ENCODE assay signal across 8 cellular contexts in the genomic region with DNA sequence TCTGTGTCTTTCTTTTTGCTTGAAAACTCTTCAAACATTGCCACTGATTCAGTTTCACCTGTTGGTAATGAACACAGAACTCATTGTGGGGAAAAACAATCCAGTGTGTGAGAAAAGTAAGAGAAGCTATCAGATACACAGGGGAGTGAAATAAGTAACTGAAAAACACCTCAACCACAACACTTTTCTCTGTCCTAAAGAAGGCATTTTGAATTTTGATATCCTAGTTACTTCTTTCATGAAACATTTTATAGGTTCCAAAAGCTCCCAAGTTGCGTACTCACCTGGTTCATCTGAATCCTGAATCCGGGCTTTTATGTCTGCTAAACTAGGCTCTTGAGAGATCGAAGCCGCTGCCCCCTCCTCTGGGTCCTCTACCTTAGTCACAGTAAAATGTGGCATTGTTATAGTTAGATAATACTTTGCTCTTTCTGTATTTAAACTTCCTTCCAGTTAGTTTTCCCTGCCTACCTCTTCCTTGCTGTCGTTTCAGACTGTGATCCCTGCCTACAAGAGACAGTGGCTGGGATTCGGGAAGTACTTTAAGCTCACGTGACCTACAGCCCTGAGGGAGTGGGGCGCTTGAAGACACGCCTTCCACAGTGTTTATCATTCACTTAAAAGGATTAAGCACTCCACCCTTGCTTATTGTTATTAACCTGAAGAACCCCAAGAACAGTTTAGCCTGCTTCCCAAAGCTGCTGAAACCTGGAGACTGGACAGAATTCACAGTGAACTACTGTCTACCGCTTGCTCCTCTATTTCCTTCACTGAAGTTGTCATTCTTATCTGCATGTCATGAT. TPM values are rescaled to one million over a fixed set of nuclear protein-coding genes. Genes with fewer than 3 reads are reported as not detected.
DNase-seq lines count a peak whose midpoint lies in the region; ATAC-seq, FAIRE-seq and TF ChIP-seq lines count a peak whose summit lies in the region.

No MANE protein-coding gene starts in this region.

- no peaks in the 10 kb centered on the region for H3K4me1 Mint-ChIP-seq in Caco-2 (ENCODE audit: low read depth, unreplicated experiment)
- H3K4me1 Mint-ChIP-seq in stimulated activated naive CD8-positive, alpha-beta T cell treated with anti-CD3 and anti-CD28 coated beads, Interleukin-15, Interleukin-2, amounts not matched to agents 100 ng/mL and 50 ng/mL, for 24 hours (ENCODE audit: low read depth): peaks cover 71% of the 10 kb centered on the region

- H3K4me3 ChIP-seq in Caco-2 (ENCODE audit: low read depth, low read length): peak overlapping the region; percentile 50
- H3K4me3 ChIP-seq in coronary artery: peak overlapping the region; percentile 58

- no peaks in the 10 kb centered on the region for H3K27me3 ChIP-seq in Caco-2 (replicated peaks; ENCODE audit: control insufficient read depth, insufficient read depth, low read length)

- H3K9me3 ChIP-seq in Caco-2: no peaks in the 10 kb centered on the region; the same call in 1 of the 2 replicates

- no peaks in the 10 kb centered on the region for H3K27me3 Mint-ChIP-seq in Caco-2 (ENCODE audit: insufficient read depth, unreplicated experiment)
- no peaks in the 10 kb centered on the region for H3K27me3 Mint-ChIP-seq in stimulated activated naive CD8-positive, alpha-beta T cell treated with anti-CD3 and anti-CD28 coated beads, Interleukin-15, Interleukin-2, amounts not matched to agents 100 ng/mL and 50 ng/mL, for 24 hours

- no peaks in the 10 kb centered on the region for H3K36me3 Mint-ChIP-seq in Caco-2 (ENCODE audit: insufficient read depth, unreplicated experiment)
- H3K36me3 Mint-ChIP-seq in stimulated activated naive CD8-positive, alpha-beta T cell treated with anti-CD3 and anti-CD28 coated beads, Interleukin-15, Interleukin-2, amounts not matched to agents 100 ng/mL and 50 ng/mL, for 24 hours (ENCODE audit: low read depth): peaks cover 10% of the 10 kb centered on the region

- H3K27ac ChIP-seq in coronary artery: no peak overlapping the region

- peak overlapping the region; percentile 66 for H3K27ac Mint-ChIP-seq in Caco-2 (ENCODE audit: unreplicated experiment)
- peak overlapping the region; percentile 94 for H3K27ac Mint-ChIP-seq in stimulated activated naive CD8-positive, alpha-beta T cell treated with anti-CD3 and anti-CD28 coated beads, Interleukin-15, Interleukin-2, amounts not matched to agents 100 ng/mL and 50 ng/mL, for 24 hours

- POLR2A ChIA-PET in Caco-2 (lab: Charles Lee): interaction anchor here (0.7 to 1.4 kb wide), 5 partner anchors 12 to 239 kb away, joined by 4 to 13 read pairs (median 4); a partner anchor contains a TSS

- peak overlapping the region; percentile 84 for H3K4me3 Mint-ChIP-seq in Caco-2 (ENCODE audit: unreplicated experiment)
- peak overlapping the region; percentile 94 for H3K4me3 Mint-ChIP-seq in stimulated activated naive CD8-positive, alpha-beta T cell treated with anti-CD3 and anti-CD28 coated beads, Interleukin-15, Interleukin-2, amounts not matched to agents 100 ng/mL and 50 ng/mL, for 24 hours

- TF ChIP-seq CTCF in Caco-2 (IDR thresholded peaks at IDR 0.05; ENCODE audit: insufficient read depth in 1 of 2, low read depth in 1 of 2, low read length in 1 of 2, severe bottlenecking in 1 of 2, unreplicated experiment in 1 of 2): no peak
- TF ChIP-seq CTCF in coronary artery (IDR thresholded peaks at IDR 0.05): no peak

- TSS peak; percentile 76 for BruUV-seq in Caco-2 (replicated peaks; lab: Mats Ljungman, UMichigan)

- FAIRE-seq in GM19239 (lab: Jason Lieb, UNC): peak; percentile 96

- DNase-seq in Caco-2 (peak; percentile 64 to 74), GM19239 (ENCODE audit: insufficient read length, low spot score) (no peak), OCI-M1 (lab: John Stamatoyannopoulos, UW) (peak; percentile 83), coronary artery (ENCODE audit: low spot score) (no peak), kidney tubule cell (ENCODE audit: low spot score) (peak; percentile 84)

- H3K9me3 Mint-ChIP-seq in Caco-2 (ENCODE audit: unreplicated experiment): peaks cover 9% of the 10 kb centered on the region
- no peaks in the 10 kb centered on the region for H3K9me3 Mint-ChIP-seq in stimulated activated naive CD8-positive, alpha-beta T cell treated with anti-CD3 and anti-CD28 coated beads, Interleukin-15, Interleukin-2, amounts not matched to agents 100 ng/mL and 50 ng/mL, for 24 hours

- intact Hi-C loops in Caco-2 (cut with micrococcal nuclease; ENCODE audit: unreplicated experiment): no loop called here

- 0 out of 2 replicates have a peak, but pooled peaks cover 4% of the 10 kb centered on the region for H3K4me1 ChIP-seq in Caco-2

- H3K36me3 ChIP-seq in Caco-2 (ENCODE audit: control insufficient read depth, insufficient read depth, low read length): no peaks in the 10 kb centered on the region

- ATAC-seq in HG03469 (IDR thresholded peaks at IDR 0.05; ENCODE audit: unreplicated experiment) (peak; percentile 51), HG02840 (IDR thresholded peaks at IDR 0.05; ENCODE audit: low FRiP score, unreplicated experiment) (no peak)

- CTCF ChIA-PET in Caco-2 (lab: Charles Lee): interaction anchor here (0.6 to 1.0 kb wide), 3 partner anchors 24 to 1191 kb away, joined by 3 to 5 read pairs (median 4); a partner anchor contains a TSS

RNA-seq across cellular contexts. Expression of a gene that starts 19.1 kb away (rescaled TPM):
- total RNA-seq in Caco-2 (2022): 8.9 and 12.6 TPM in 2 replicates

RNA-seq across cellular contexts. Expression of a gene that starts 24.5 kb away (rescaled TPM):
- 171 and 175 TPM in 2 replicates for total RNA-seq in Caco-2 (2022)

RNA-seq across cellular contexts. Expression of a gene that starts 24.6 kb away (rescaled TPM):
- not detected in 2 replicates for total RNA-seq in Caco-2 (2022)

RNA-seq across cellular contexts. Expression of a gene that starts 48.5 kb away (rescaled TPM):
- 35.3 and 37.9 TPM in 2 replicates for total RNA-seq in Caco-2 (2022)

Comparison
In these comparisons a context has a peak if more than half of its experiments do, and no peak if none do; other contexts are left out.
1. DNase-seq: peak in Caco-2 (2 of 2), OCI-M1 (single experiment) and kidney tubule cell (single experiment); none in GM19239 (single experiment) and coronary artery (single experiment).